In the genomic region with DNA sequence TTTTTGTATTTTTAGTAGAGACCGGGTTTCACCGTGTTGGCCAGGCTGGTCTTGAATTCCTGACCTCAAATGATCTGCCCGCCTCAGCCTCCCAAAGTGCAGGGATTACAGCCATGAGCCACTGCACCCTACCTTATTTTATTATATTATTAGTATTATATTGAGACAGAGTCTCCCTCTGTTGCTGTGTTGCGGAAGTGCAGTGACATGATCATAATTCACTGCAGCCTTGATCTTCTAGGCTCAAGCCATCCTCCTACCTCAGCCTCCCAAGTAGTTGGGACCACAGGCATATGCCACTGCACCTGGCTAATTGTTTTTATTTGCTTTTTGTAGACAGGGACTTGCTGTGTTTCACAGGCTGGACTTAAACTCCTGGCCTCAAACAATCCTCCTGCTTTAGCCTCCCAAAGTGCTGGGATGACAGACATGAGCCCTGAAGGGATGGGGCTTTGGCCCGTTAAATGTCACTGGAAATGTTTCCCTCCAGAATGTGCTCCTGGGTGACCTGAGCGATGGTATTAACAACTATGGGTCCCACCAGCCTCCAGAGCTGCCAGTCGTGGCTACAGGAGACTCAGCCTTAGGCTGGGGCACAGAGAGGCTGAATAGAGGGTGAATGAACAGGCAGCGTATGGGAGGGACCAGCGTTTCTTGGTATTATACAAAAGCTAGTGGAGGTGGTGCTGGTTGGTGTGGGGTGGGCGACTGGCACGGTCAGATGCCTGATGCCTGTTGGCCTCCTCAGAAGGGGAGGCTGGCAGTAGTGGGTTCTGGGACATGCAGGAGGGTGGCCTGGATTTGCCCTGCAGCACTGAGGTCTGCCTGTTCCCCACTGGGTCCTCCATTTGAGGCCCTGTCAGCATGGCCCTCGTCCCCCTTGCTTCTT, we compare ENCODE assay signal across 11 cellular contexts. TPM values are rescaled to one million over a fixed set of nuclear protein-coding genes. Genes with fewer than 3 reads are reported as not detected.
DNase-seq lines count a peak whose midpoint lies in the region; ATAC-seq, FAIRE-seq and TF ChIP-seq lines count a peak whose summit lies in the region.
"Had no signal": no experiment of that assay in that cellular context is flagged by ENCODE, and none has a peak within 500 bp of the region (broad histone marks: within the 10 kb centered on the region; RNA-seq: fewer than 3 reads in every experiment).

No MANE protein-coding gene starts in this region.

- CTCF ChIA-PET in K562 (lab: Yijun Ruan, JAX; ENCODE audit: low intra/inter-chr PET ratio), result interaction anchor here (0.6 to 4.2 kb wide), 5 partner anchors 30 to 93 kb away, joined by 3 to 30 read pairs (median 3); no protein-coding TSS in a partner anchor

- no peaks in the 10 kb centered on the region for H3K36me3 Mint-ChIP-seq in HFFc6 (ENCODE audit: low read depth)

- no peak overlapping the region for H2BK120ac ChIP-seq in mesenchymal stem cell (ENCODE audit: low read depth, low read length)

- peaks cover 57% of the 10 kb centered on the region for H3K79me1 ChIP-seq in mesenchymal stem cell (replicated peaks; ENCODE audit: low read length, poor library complexity, severe bottlenecking)

- DNase-seq in DMS153 treated with DMSO at 0.1 percent for 48 hours (lab: John Stamatoyannopoulos, UW; ENCODE audit: unreplicated experiment) (peak; percentile 1), DMS153 (lab: John Stamatoyannopoulos, UW) (no peak), HFFc6 (peak; percentile 14), K562 (ENCODE audit: extremely low read depth in 1 of 4, low spot score in 3 of 4) (peak in 1 of 4 experiments; percentile 78), mesenchymal stem cell (peak; percentile 23), medulla oblongata (ENCODE audit: extremely low spot score) (no peak), ascending aorta (ENCODE audit: low spot score in 2 of 2) (no peak), GF-D8 (lab: John Stamatoyannopoulos, UW) (no peak)
- DNase-seq: activated CD4-positive, CD25-positive, alpha-beta regulatory T cell; NCI-H2029; upper lobe of left lung had no signal

- H2AFZ ChIP-seq in K562 (ENCODE audit: low read depth, low read length) (no peak overlapping the region), mesenchymal stem cell (ENCODE audit: low read depth, low read length) (no peak overlapping the region)

- peak; percentile 69 for TF ChIP-seq CTCF in HFFc6 (IDR thresholded peaks at IDR 0.05)
- peak; percentile 73 to 85 (median 81) for TF ChIP-seq CTCF in K562 (IDR thresholded peaks at IDR 0.05 in 2 of 3, conservative IDR thresholded peaks at IDR 0.05 in 1 of 3; ENCODE audit: insufficient read depth in 2 of 3, low read depth in 1 of 3, low read length in 3 of 3)
- peak in 1 of 3 experiments; percentile 8 for TF ChIP-seq CTCF in ascending aorta (IDR thresholded peaks at IDR 0.05)

- H3K36me3 ChIP-seq in K562 (ENCODE audit: control insufficient read depth, insufficient read depth, low read length), result peaks cover 66% of the 10 kb centered on the region
- peaks cover 20 to 58% of the 10 kb centered on the region in 2 experiments for H3K36me3 ChIP-seq in mesenchymal stem cell (ENCODE audit: control insufficient read depth in 1 of 2, insufficient read depth in 2 of 2, low read depth in 1 of 2, low read length in 2 of 2)
- peaks cover 3 to 10% of the 10 kb centered on the region in 2 donors for H3K36me3 ChIP-seq in ascending aorta

- peaks cover 55% of the 10 kb centered on the region for H4K20me1 ChIP-seq in K562 (replicated peaks; ENCODE audit: control insufficient read depth, insufficient read depth, low read length)

- H3K4me1 ChIP-seq in K562 (replicated peaks in 1 of 2; ENCODE audit: control insufficient read depth in 2 of 2, insufficient read depth in 2 of 2, low read length in 2 of 2) (peaks cover 36 to 75% of the 10 kb centered on the region in 2 experiments), mesenchymal stem cell (ENCODE audit: control insufficient read depth, insufficient read depth, low read depth, low read length) (peaks cover 5% of the 10 kb centered on the region), ascending aorta (peaks cover 5 to 24% of the 10 kb centered on the region in 2 donors)

- no TSS peak for BruUV-seq in K562 (replicated peaks; lab: Mats Ljungman, UMichigan)

- peak; percentile 52 for ATAC-seq in K562

- no peak overlapping the region for H3K27ac ChIP-seq in K562 (ENCODE audit: extremely low read depth, low read depth, low read length)
- no peak overlapping the region for H3K27ac ChIP-seq in mesenchymal stem cell (ENCODE audit: low read length, poor library complexity, severe bottlenecking)
- no peak overlapping the region for H3K27ac ChIP-seq in ascending aorta
- H3K27ac ChIP-seq: upper lobe of left lung had no signal

- H3K9ac ChIP-seq in K562 (ENCODE audit: insufficient read depth in 1 of 2, low read depth in 2 of 2, low read length in 2 of 2) (peak overlapping the region in 1 of 2 experiments; percentile 72; a peak in 2 of 4 replicates), mesenchymal stem cell (ENCODE audit: low read length) (no peak overlapping the region)

- H2BK15ac ChIP-seq in mesenchymal stem cell (ENCODE audit: low read depth, poor library complexity, severe bottlenecking), result no peak overlapping the region

- in situ Hi-C loops in K562 (cut with MboI), result no loop called here

- no peak overlapping the region for H2BK12ac ChIP-seq in mesenchymal stem cell (ENCODE audit: low read length in 2 of 2)

- no peak overlapping the region for H3K4ac ChIP-seq in mesenchymal stem cell (ENCODE audit: low read depth in 1 of 2, low read length in 2 of 2)

- TF ChIP-seq POLR2A in K562 (conservative IDR thresholded peaks at IDR 0.05), result no peak

- TF ChIP-seq EP300 in K562 (IDR thresholded peaks at IDR 0.05; ENCODE audit: low read length), result 0 out of 2 replicates have a peak, but pooled peaks have one; percentile 14

- H3K4me3 ChIP-seq in K562 (no peak overlapping the region), mesenchymal stem cell (ENCODE audit: insufficient read depth in 1 of 2, low read depth in 1 of 2, low read length in 2 of 2) (no peak overlapping the region), ascending aorta (no peak overlapping the region)
- H3K4me3 ChIP-seq: upper lobe of left lung had no signal

- H3K79me2 ChIP-seq in K562 (ENCODE audit: control insufficient read depth, insufficient read depth, low read length), result peaks cover 81% of the 10 kb centered on the region

- no peak overlapping the region for H3K18ac ChIP-seq in mesenchymal stem cell (ENCODE audit: low read depth in 1 of 2, low read length in 2 of 2)

- H3K9me1 ChIP-seq in K562 (ENCODE audit: control insufficient read depth, insufficient read depth, low read length), result peaks cover 19% of the 10 kb centered on the region

- no peak overlapping the region for H2BK5ac ChIP-seq in mesenchymal stem cell (ENCODE audit: low read depth, low read length, poor library complexity, severe bottlenecking)

- H3K4me3 Mint-ChIP-seq in HFFc6, result no peak overlapping the region

- intact Hi-C loops in K562 (cut with micrococcal nuclease), result loop anchor here (1.0 to 10.0 kb wide), 3 partner anchors 58 to 613 kb away; a partner anchor contains a TSS
- intact Hi-C loops in ascending aorta (cut with DNase I), result loop anchor here (10.0 kb wide), 1 partner anchor 173 kb away; a partner anchor contains a TSS

- peak; percentile 26 for FAIRE-seq in K562 (lab: Jason Lieb, UNC)

- no peaks in the 10 kb centered on the region for H3K9me3 ChIP-seq in K562 (replicated peaks; ENCODE audit: control insufficient read depth, insufficient read depth, low read depth, low read length)
- H3K9me3 ChIP-seq in mesenchymal stem cell (ENCODE audit: control insufficient read depth, low read length), result no peaks in the 10 kb centered on the region
- no peaks in the 10 kb centered on the region for H3K9me3 ChIP-seq in ascending aorta
- H3K9me3 ChIP-seq: upper lobe of left lung had no signal

- TF ChIP-seq RAD21 in K562 (CRISPR knock-in tag; conservative IDR thresholded peaks at IDR 0.05 in 1 of 2, IDR thresholded peaks at IDR 0.05 in 1 of 2), result peak in 1 of 2 experiments; percentile 73; a peak in 3 of 4 replicates

- no peak overlapping the region for H2AK5ac ChIP-seq in mesenchymal stem cell (ENCODE audit: low read length, severe bottlenecking)

- no peaks in the 10 kb centered on the region for H3K4me1 Mint-ChIP-seq in HFFc6 (ENCODE audit: low read depth)

- WGBS in K562 (ENCODE audit: insufficient coverage, low coverage, missing lambda C conversion rate), result 70% methylated on average over 12 of the region's 12 CpGs
- WGBS in mesenchymal stem cell, result 88% methylated on average over 9 of the region's 12 CpGs

- H3K27me3 ChIP-seq in K562 (ENCODE audit: control insufficient read depth in 2 of 2, insufficient read depth in 2 of 2, low read length in 2 of 2) (no peaks in the 10 kb centered on the region), mesenchymal stem cell (ENCODE audit: control insufficient read depth in 1 of 2, insufficient read depth in 1 of 2, low read length in 2 of 2) (no peaks in the 10 kb centered on the region), ascending aorta (no peaks in the 10 kb centered on the region)
- H3K27me3 ChIP-seq: upper lobe of left lung had no signal

- H4K91ac ChIP-seq in mesenchymal stem cell (ENCODE audit: low read length), result no peak overlapping the region

- H3K23ac ChIP-seq in mesenchymal stem cell (ENCODE audit: low read length in 2 of 2), result no peak overlapping the region

- POLR2A ChIA-PET in K562 (lab: Yijun Ruan, JAX), result interaction anchor here (0.6 to 4.4 kb wide), 6 partner anchors 7 to 57 kb away, joined by 3 to 19 read pairs (median 3); no protein-coding TSS in a partner anchor

- no peaks in the 10 kb centered on the region for H3K9me3 Mint-ChIP-seq in HFFc6

- H3K4me2 ChIP-seq in K562 (ENCODE audit: insufficient read depth, low read length) (no peak overlapping the region), mesenchymal stem cell (ENCODE audit: low read length, poor library complexity, severe bottlenecking) (no peak overlapping the region)

- no peak overlapping the region for H3K14ac ChIP-seq in mesenchymal stem cell (ENCODE audit: low read length in 2 of 2)

- H3K27ac Mint-ChIP-seq in HFFc6, result no peak overlapping the region

- no peak overlapping the region for H4K8ac ChIP-seq in mesenchymal stem cell (ENCODE audit: low read length)

- no peaks in the 10 kb centered on the region; the same call in 1 of the 2 replicates for H3K27me3 Mint-ChIP-seq in HFFc6 (ENCODE audit: insufficient read depth)

RNA-seq across cellular contexts. Expression of a gene that starts 7.3 kb away (rescaled TPM):
- total RNA-seq in HFFc6 (2021; fragmentation: NEBNext Ultra II Directional; extraction: Animal tissue kit (Norgen Biotek cat#: 25700)), result 10 to 100 TPM; 28.5 to 38.0 (median 34.9) TPM
- total RNA-seq in K562 (2011; cell fraction: chromatin; rRNA removed; ENCODE audit: low replicate concordance), result 160 and 395 TPM in 2 replicates
- total RNA-seq in K562 (2011; cell fraction: nucleolus; rRNA removed), result 227 and 229 TPM in 2 replicates
- 196 and 211 TPM in 2 replicates for total RNA-seq in K562 (2011; cell fraction: nucleoplasm; rRNA removed)
- 70.1 and 95.8 TPM in 2 replicates for total RNA-seq in K562 (2014; rRNA removed)
- 36.1 and 45.9 TPM in 2 replicates for total RNA-seq in K562 (2014; rRNA removed; fragmentation: Illumina TruSeq; extraction: Trizol)
- 55.8 and 57.2 TPM in 2 replicates for total RNA-seq in K562 (2015; rRNA removed; fragmentation: Illumina TruSeq; extraction: Trizol)
- 94.1 and 97.3 TPM in 2 replicates for total RNA-seq in K562 (2021)
- 94.9 and 115 TPM in 2 replicates for polyA plus RNA-seq in K562 (2011; rRNA removed)
- polyA plus RNA-seq in K562 (2011; cell fraction: cytosol; rRNA removed), result 157 and 209 TPM in 2 replicates
- polyA plus RNA-seq in K562 (2011; cell fraction: nucleus; rRNA removed), result 157 and 195 TPM in 2 replicates
- polyA plus RNA-seq in K562 (2012), result 68.2 and 73.0 TPM in 2 replicates
- polyA plus RNA-seq in K562 (2014; fragmentation: Illumina TruSeq; extraction: Trizol), result 88.3 and 89.4 TPM in 2 replicates
- 10 to 100 TPM; 15.5 to 17.5 TPM for polyA plus RNA-seq in K562 (2014; fragmentation: Nextera tagmentation; extraction: Ambion mirVana)
- 89.6 and 92.5 TPM in 2 replicates for polyA plus RNA-seq in K562 (2014; rRNA removed)
- 130 and 186 TPM in 2 replicates for polyA minus RNA-seq in K562 (2011; rRNA and poly(A)+ RNA removed)
- 73.2 and 76.1 TPM in 2 replicates for polyA minus RNA-seq in K562 (2011; cell fraction: cytosol; rRNA and poly(A)+ RNA removed)
- polyA minus RNA-seq in K562 (2011; cell fraction: nucleus; rRNA and poly(A)+ RNA removed), result 63.1 and 85.0 TPM in 2 replicates
- polyA plus RNA-seq in mesenchymal stem cell (2013, experiment 1 of 2), result 16.0 TPM
- 16.1 TPM for polyA plus RNA-seq in mesenchymal stem cell (2013, experiment 2 of 2)
- total RNA-seq in ascending aorta, result 26.3 TPM

RNA-seq across cellular contexts. Expression of a gene that starts 11.6 kb away (rescaled TPM):
- 1 to 10 TPM; 1.5 to 3.3 (median 2.0) TPM for total RNA-seq in HFFc6 (2021; fragmentation: NEBNext Ultra II Directional; extraction: Animal tissue kit (Norgen Biotek cat#: 25700))
- 114 and 328 TPM in 2 replicates for total RNA-seq in K562 (2011; cell fraction: chromatin; rRNA removed; ENCODE audit: low replicate concordance)
- 214 and 270 TPM in 2 replicates for total RNA-seq in K562 (2011; cell fraction: nucleolus; rRNA removed)
- 106 and 131 TPM in 2 replicates for total RNA-seq in K562 (2011; cell fraction: nucleoplasm; rRNA removed)
- total RNA-seq in K562 (2014; rRNA removed) (49.3 and 54.2 TPM in 2 replicates), K562 (2014; rRNA removed; fragmentation: Illumina TruSeq; extraction: Trizol) (2.2 and 4.5 TPM in 2 replicates), K562 (2015; rRNA removed; fragmentation: Illumina TruSeq; extraction: Trizol) (13.3 and 15.6 TPM in 2 replicates), K562 (2021) (46.5 and 50.6 TPM in 2 replicates), ascending aorta (252 TPM)
- polyA plus RNA-seq in K562 (2011; rRNA removed) (35.2 and 71.6 TPM in 2 replicates), K562 (2014; fragmentation: Illumina TruSeq; extraction: Trizol) (8.0 and 15.9 TPM in 2 replicates), K562 (2014; fragmentation: Nextera tagmentation; extraction: Ambion mirVana) (under 1 TPM; 0.03 to 0.17 TPM), K562 (2014; rRNA removed) (42.5 and 97.4 TPM in 2 replicates)
- polyA plus RNA-seq in K562 (2011; cell fraction: cytosol; rRNA removed), result 134 and 673 TPM in 2 replicates
- polyA plus RNA-seq in K562 (2011; cell fraction: nucleus; rRNA removed), result 407 and 424 TPM in 2 replicates
- 30.0 and 31.2 TPM in 2 replicates for polyA plus RNA-seq in K562 (2012)
- polyA minus RNA-seq in K562 (2011; rRNA and poly(A)+ RNA removed), result 15.1 and 15.6 TPM in 2 replicates
- polyA minus RNA-seq in K562 (2011; cell fraction: cytosol; rRNA and poly(A)+ RNA removed), result 24.6 and 52.4 TPM in 2 replicates
- 96.8 and 145 TPM in 2 replicates for polyA minus RNA-seq in K562 (2011; cell fraction: nucleus; rRNA and poly(A)+ RNA removed)
- polyA plus RNA-seq in mesenchymal stem cell (2013, experiment 1 of 2), result 3.0 TPM
- 3.2 TPM for polyA plus RNA-seq in mesenchymal stem cell (2013, experiment 2 of 2)

RNA-seq across cellular contexts. Expression of a gene that starts 51.8 kb away (rescaled TPM):
- total RNA-seq in HFFc6 (2021; fragmentation: NEBNext Ultra II Directional; extraction: Animal tissue kit (Norgen Biotek cat#: 25700)), result 10 to 100 TPM; 19.8 to 24.5 (median 22.0) TPM
- total RNA-seq in K562 (2011; cell fraction: chromatin; rRNA removed; ENCODE audit: low replicate concordance), result 638 and 1,105 TPM in 2 replicates
- 550 and 577 TPM in 2 replicates for total RNA-seq in K562 (2011; cell fraction: nucleolus; rRNA removed)
- 502 and 511 TPM in 2 replicates for total RNA-seq in K562 (2011; cell fraction: nucleoplasm; rRNA removed)
- total RNA-seq in K562 (2014; rRNA removed) (107 and 108 TPM in 2 replicates), K562 (2014; rRNA removed; fragmentation: Illumina TruSeq; extraction: Trizol) (43.7 and 49.4 TPM in 2 replicates), K562 (2015; rRNA removed; fragmentation: Illumina TruSeq; extraction: Trizol) (80.1 and 81.2 TPM in 2 replicates), K562 (2021) (116 and 119 TPM in 2 replicates), ascending aorta (18.0 TPM)
- polyA plus RNA-seq in K562 (2011; rRNA removed) (81.8 and 155 TPM in 2 replicates), K562 (2014; fragmentation: Illumina TruSeq; extraction: Trizol) (70.4 and 75.0 TPM in 2 replicates), K562 (2014; fragmentation: Nextera tagmentation; extraction: Ambion mirVana) (1 to 10 TPM; 5.9 to 7.7 TPM), K562 (2014; rRNA removed) (135 and 144 TPM in 2 replicates)
- polyA plus RNA-seq in K562 (2011; cell fraction: cytosol; rRNA removed), result 51.2 and 92.7 TPM in 2 replicates
- 1,167 and 1,418 TPM in 2 replicates for polyA plus RNA-seq in K562 (2011; cell fraction: nucleus; rRNA removed)
- 76.7 and 85.3 TPM in 2 replicates for polyA plus RNA-seq in K562 (2012)
- polyA minus RNA-seq in K562 (2011; rRNA and poly(A)+ RNA removed), result 62.1 and 82.0 TPM in 2 replicates
- polyA minus RNA-seq in K562 (2011; cell fraction: cytosol; rRNA and poly(A)+ RNA removed), result 35.2 and 46.4 TPM in 2 replicates
- polyA minus RNA-seq in K562 (2011; cell fraction: nucleus; rRNA and poly(A)+ RNA removed), result 210 and 349 TPM in 2 replicates
- 11.9 TPM for polyA plus RNA-seq in mesenchymal stem cell (2013, experiment 1 of 2)
- polyA plus RNA-seq in mesenchymal stem cell (2013, experiment 2 of 2), result 11.1 TPM

Comparison
In these comparisons a context has a peak if more than half of its experiments do, and no peak if none do; other contexts are left out.
1. DNase-seq: peak in DMS153 treated with DMSO at 0.1 percent for 48 hours (single experiment), HFFc6 (single experiment) and mesenchymal stem cell (single experiment); none in DMS153 (single experiment), medulla oblongata (single experiment), ascending aorta (0 of 2) and GF-D8 (single experiment).